ENCODE assay signal across 12 cellular contexts in genomic region chr4:56972389-56972788, GRCh38.
"Had no signal": no experiment of that assay in that cellular context is flagged by ENCODE, and none has a peak within 500 bp of the region (broad histone marks: within the 10 kb centered on the region; RNA-seq: fewer than 3 reads in every experiment).

No MANE protein-coding gene starts in this region.

- ATAC-seq: left lung had no signal

- DNase-seq: activated CD4-positive, alpha-beta T cell treated with anti-CD3 and anti-CD28 coated beads, Interleukin-2, amount 50 U/mL, for 48 hours; activated CD4-positive, CD25-positive, alpha-beta regulatory T cell; activated effector memory CD4-positive, alpha-beta T cell treated with anti-CD3 and anti-CD28 coated beads, Interleukin-2, amount 50 U/mL, for 16 hours; cerebellar nuclear complex; cortex of kidney; left lung; stimulated activated naive CD4-positive, alpha-beta T cell; T-helper 9 cell had no signal

- H3K4me3 Mint-ChIP-seq: mesothelial cell of epicardium had no signal

- H3K27ac ChIP-seq: ascending aorta, left lung, tibial nerve, vagina had no signal

- H3K4me3 ChIP-seq: ascending aorta, left lung, tibial nerve, vagina had no signal

- H3K9me3 ChIP-seq: vagina had no signal

- H3K27ac Mint-ChIP-seq: mesothelial cell of epicardium had no signal

- H3K27me3 ChIP-seq: ascending aorta, left lung, tibial nerve, vagina had no signal
